19 cellular contexts compared by ENCODE assay signal in the genomic region with DNA sequence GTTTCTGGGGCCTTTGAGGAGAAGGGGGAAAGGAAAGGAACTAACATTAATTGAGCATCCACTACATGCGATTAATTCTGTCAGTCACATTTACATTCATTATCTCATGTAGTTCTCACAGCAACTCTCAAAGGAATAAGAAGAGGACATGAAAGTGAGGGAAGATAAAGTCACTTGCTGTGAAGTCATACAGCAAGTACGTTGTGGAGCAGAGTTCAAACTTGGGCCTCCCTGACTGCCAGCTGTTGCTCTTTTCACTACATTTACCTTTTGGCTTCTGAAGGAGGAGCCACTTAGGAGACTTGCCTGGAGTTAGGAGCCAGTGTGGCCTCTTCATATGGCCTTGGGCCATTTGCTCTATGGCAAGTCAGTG. TPM values are rescaled to one million over a fixed set of nuclear protein-coding genes. Genes with fewer than 3 reads are reported as not detected.
DNase-seq lines count a peak whose midpoint lies in the region; ATAC-seq and TF ChIP-seq lines count a peak whose summit lies in the region.
"Had no signal": no experiment of that assay in that cellular context is flagged by ENCODE, and none has a peak within 500 bp of the region (broad histone marks: within the 10 kb centered on the region; RNA-seq: fewer than 3 reads in every experiment).

No MANE protein-coding gene starts in this region.

- no peak overlapping the region for H3K4me2 ChIP-seq in osteoblast (ENCODE audit: insufficient read depth, low read length)
- H3K4me2 ChIP-seq: KMS-11 had no signal

- peaks cover 28% of the 10 kb centered on the region for H3K36me3 ChIP-seq in osteoblast (ENCODE audit: insufficient read depth, low read length)
- H3K36me3 ChIP-seq in adrenal gland (replicated peaks in 1 of 2), result peaks cover 0 to 7% of the 10 kb centered on the region in 2 donors

- no peak overlapping the region for H3K4me3 ChIP-seq in osteoblast (ENCODE audit: insufficient read depth, low read length)
- H3K4me3 ChIP-seq in adrenal gland, result no peak overlapping the region
- H3K4me3 ChIP-seq: tibial nerve had no signal

- intact Hi-C loops in adrenal gland (cut with DNase I), result no loop called here

- DNase-seq in GM20000 (ENCODE audit: low spot score), result peak; percentile 21
- DNase-seq in NCI-H446 treated with DMSO at 0.1 percent for 48 hours (lab: John Stamatoyannopoulos, UW), result peak; percentile 66
- peak; percentile 51 for DNase-seq in germinal center (ENCODE audit: low spot score)
- DNase-seq in osteoblast (ENCODE audit: insufficient read length, low spot score, missing footprints), result peak; percentile 74
- no peak for DNase-seq in middle frontal gyrus (ENCODE audit: extremely low spot score, low spot score)
- no peak for DNase-seq in adrenal gland
- DNase-seq in activated gamma-delta T cell (lab: John Stamatoyannopoulos, UW), result no peak
- DNase-seq: activated CD4-positive, alpha-beta memory T cell treated with anti-CD3 and anti-CD28 coated beads, Interleukin-2, amount 10 ng/mL, durations not matched to agents 7 days and 5 days; activated effector memory CD4-positive, alpha-beta T cell treated with anti-CD3 and anti-CD28 coated beads, Interleukin-2, amount 50 U/mL, for 16 hours; COR-L47; H9; hippocampal formation; NCI-H187; NCI-H748 treated with DMSO at 0.1 percent for 48 hours; stimulated activated CD4-positive, alpha-beta T cell treated with anti-CD3 and anti-CD28 coated beads, Interleukin-4, amount 100 ng/mL, for 24 hours; T1000 had no signal

- no peak for TF ChIP-seq POLR2A in adrenal gland (IDR thresholded peaks at IDR 0.05)

- H3K9me3 ChIP-seq in osteoblast (ENCODE audit: low read depth, low read length), result peaks cover 12% of the 10 kb centered on the region
- no peaks in the 10 kb centered on the region for H3K9me3 ChIP-seq in adrenal gland (replicated peaks in 1 of 3)

- TF ChIP-seq CTCF in GM20000 (IDR thresholded peaks at IDR 0.05; ENCODE audit: extremely low read depth, missing control alignments) (no peak), osteoblast (IDR thresholded peaks at IDR 0.05; ENCODE audit: extremely low read depth, low read depth, low read length) (no peak), adrenal gland (IDR thresholded peaks at IDR 0.05) (no peak)

- H3K27ac ChIP-seq in osteoblast (ENCODE audit: low read depth, low read length), result no peak overlapping the region
- no peak overlapping the region for H3K27ac ChIP-seq in adrenal gland
- H3K27ac ChIP-seq: KMS-11, tibial nerve had no signal

- ATAC-seq in GM18870 (IDR thresholded peaks at IDR 0.05; ENCODE audit: unreplicated experiment), result no peak

- H3K4me1 ChIP-seq in osteoblast (ENCODE audit: insufficient read depth, low read length) (peaks cover 3% of the 10 kb centered on the region), adrenal gland (replicated peaks in 1 of 2) (peaks cover 0 to 7% of the 10 kb centered on the region in 2 donors)

- H3K27me3 ChIP-seq in osteoblast (ENCODE audit: insufficient read depth, low read length) (no peaks in the 10 kb centered on the region), adrenal gland (no peaks in the 10 kb centered on the region)
- H3K27me3 ChIP-seq: tibial nerve had no signal

- no peaks in the 10 kb centered on the region for H4K20me1 ChIP-seq in osteoblast (ENCODE audit: insufficient read depth, low read length)

- peaks cover 4% of the 10 kb centered on the region for H3K79me2 ChIP-seq in osteoblast (ENCODE audit: insufficient read depth, low read length)

- 48 to 50% (median 49%) methylated on average over 2 of the region's 2 CpGs for WGBS in adrenal gland, 4 donors

- no peak overlapping the region for H2AFZ ChIP-seq in osteoblast (ENCODE audit: low read length)

RNA-seq across cellular contexts. Expression of gene ZNF691, which starts 6.2 kb away (rescaled TPM):
- total RNA-seq in osteoblast (5.4 and 6.5 TPM in 2 replicates), adrenal gland (10 to 100 TPM in 4 of 8 donors, 1 to 10 TPM in 4; 7.6 to 17.4 (median 10.1) TPM)
- polyA plus RNA-seq in adrenal gland, result 10 to 100 TPM; 14.5 to 23.6 (median 20.8) TPM

RNA-seq across cellular contexts. Expression of gene SVBP, which starts 35.4 kb away (rescaled TPM):
- total RNA-seq in osteoblast, result 17.0 and 20.0 TPM in 2 replicates
- 10 to 100 TPM in 6 of 8 donors, 1 to 10 TPM in 2; 4.5 to 23.5 (median 14.4) TPM for total RNA-seq in adrenal gland
- 10 to 100 TPM; 16.0 to 23.1 (median 20.4) TPM for polyA plus RNA-seq in adrenal gland

RNA-seq across cellular contexts. Expression of gene ERMAP, which starts 35.7 kb away (rescaled TPM):
- total RNA-seq in osteoblast (21.7 and 29.2 TPM in 2 replicates), adrenal gland (10 to 100 TPM in 7 of 8 donors, 1 to 10 TPM in 1; 8.1 to 24.7 (median 19.0) TPM)
- polyA plus RNA-seq in adrenal gland, result 10 to 100 TPM in 2 of 3 donors, 1 to 10 TPM in 1; 8.3 to 11.5 (median 10.9) TPM

Comparison
In these comparisons a context has a peak if more than half of its experiments do, and no peak if none do; other contexts are left out.
1. DNase-seq: peak in GM20000 (single experiment), NCI-H446 treated with DMSO at 0.1 percent for 48 hours (single experiment), germinal center (single experiment) and osteoblast (single experiment); none in middle frontal gyrus (single experiment), adrenal gland (0 of 7) and activated gamma-delta T cell (single experiment).